ENCODE assay signal across 14 cellular contexts in genomic region chr4:89245459-89245858, GRCh38.
DNase-seq lines count a peak whose midpoint lies in the region; ATAC-seq and TF ChIP-seq lines count a peak whose summit lies in the region.
"Had no signal": no experiment of that assay in that cellular context is flagged by ENCODE, and none has a peak within 500 bp of the region (broad histone marks: within the 10 kb centered on the region; RNA-seq: fewer than 3 reads in every experiment).

No MANE protein-coding gene starts in this region.

- no peak for ATAC-seq in GM21447 (IDR thresholded peaks at IDR 0.05; ENCODE audit: unreplicated experiment)
- ATAC-seq: activated T-cell treated with anti-CD3 and anti-CD28 coated beads, Interleukin-2, amount 50 U/mL, for 4 hours; WTC11 had no signal

- intact Hi-C loops in CD4-positive, alpha-beta memory T cell (cut with micrococcal nuclease), result no loop called here

- H3K9me3 ChIP-seq in CD4-positive, alpha-beta memory T cell (ENCODE audit: control insufficient read depth in 1 of 2, low read length in 2 of 2), result no peaks in the 10 kb centered on the region
- no peaks in the 10 kb centered on the region for H3K9me3 ChIP-seq in endodermal cell (ENCODE audit: control insufficient read depth, low read length)

- H3K27ac ChIP-seq in CD4-positive, alpha-beta memory T cell (ENCODE audit: low read depth, low read length), result no peak overlapping the region
- no peak overlapping the region for H3K27ac ChIP-seq in endodermal cell (ENCODE audit: low read depth, low read length)
- no peak overlapping the region for H3K27ac ChIP-seq in mesendoderm (ENCODE audit: low read depth, low read length)

- no peak overlapping the region for H3K4me2 ChIP-seq in mesendoderm (ENCODE audit: low read length)

- H2BK120ac ChIP-seq in mesendoderm (ENCODE audit: low read depth, low read length), result no peak overlapping the region

- H3K9ac ChIP-seq in endodermal cell (ENCODE audit: extremely low read depth, low read length, poor library complexity, severe bottlenecking) (no peak overlapping the region), mesendoderm (ENCODE audit: low read length) (no peak overlapping the region)

- H3K79me1 ChIP-seq in mesendoderm (ENCODE audit: low read length), result no peaks in the 10 kb centered on the region

- no peak overlapping the region for H3K4me3 ChIP-seq in CD4-positive, alpha-beta memory T cell (ENCODE audit: low read length in 2 of 2)
- H3K4me3 ChIP-seq in endodermal cell (ENCODE audit: low read length), result no peak overlapping the region
- no peak overlapping the region for H3K4me3 ChIP-seq in mesendoderm (ENCODE audit: low read length)

- H4K8ac ChIP-seq in mesendoderm (ENCODE audit: low read depth, low read length), result no peak overlapping the region

- CTCF ChIA-PET in CD4-positive, alpha-beta memory T cell (lab: Charles Lee; ENCODE audit: partially characterized antibody), result interaction anchor here (0.9 to 20.8 kb wide), 8 partner anchors 8 to 73 kb away, joined by 3 to 285 read pairs (median 4); no protein-coding TSS in a partner anchor

- TF ChIP-seq CTCF in endodermal cell (conservative IDR thresholded peaks at IDR 0.05), result no peak

- H2BK5ac ChIP-seq in mesendoderm (ENCODE audit: low read length), result no peak overlapping the region

- H3K27ac Mint-ChIP-seq in CD4-positive, alpha-beta memory T cell, result peak overlapping the region; percentile 52 to 98 (median 87)
- no peak overlapping the region for H3K27ac Mint-ChIP-seq in endodermal cell
- H3K27ac Mint-ChIP-seq in T-helper 2 cell treated with Interferon-gamma antibody and Interleukin-4, amounts not matched to agents 5 μg/mL and 100 μg/mL, for 36 hours, result no peak overlapping the region
- H3K27ac Mint-ChIP-seq: H9, WTC11 had no signal

- H3K4ac ChIP-seq in mesendoderm (ENCODE audit: low read depth, low read length), result no peak overlapping the region

- POLR2A ChIA-PET in CD4-positive, alpha-beta memory T cell (lab: Charles Lee; ENCODE audit: partially characterized antibody), result interaction anchor here (0.9 to 3.0 kb wide), 5 partner anchors 12 to 153 kb away, joined by 3 to 11 read pairs (median 3); partner anchors contain the start of gene GPRIN3

- no peaks in the 10 kb centered on the region for H3K9me3 Mint-ChIP-seq in CD4-positive, alpha-beta memory T cell
- H3K9me3 Mint-ChIP-seq in endodermal cell, result no peaks in the 10 kb centered on the region
- H3K9me3 Mint-ChIP-seq in T-helper 2 cell treated with Interferon-gamma antibody and Interleukin-4, amounts not matched to agents 5 μg/mL and 100 μg/mL, for 36 hours, result no peaks in the 10 kb centered on the region
- H3K9me3 Mint-ChIP-seq: activated T-cell treated with anti-CD3 and anti-CD28 coated beads, Interleukin-2, amount 50 U/mL, for 4 hours; H9; WTC11 had no signal

- no peaks in the 10 kb centered on the region for H3K27me3 Mint-ChIP-seq in CD4-positive, alpha-beta memory T cell
- peaks cover 2% of the 10 kb centered on the region for H3K27me3 Mint-ChIP-seq in endodermal cell (ENCODE audit: insufficient read depth)
- no peaks in the 10 kb centered on the region for H3K27me3 Mint-ChIP-seq in T-helper 2 cell treated with Interferon-gamma antibody and Interleukin-4, amounts not matched to agents 5 μg/mL and 100 μg/mL, for 36 hours (ENCODE audit: low read depth)

- H3K4me3 Mint-ChIP-seq in CD4-positive, alpha-beta memory T cell, result peak overlapping the region in 5 of 8 donors; percentile 11 to 70 (median 35)
- H3K4me3 Mint-ChIP-seq in endodermal cell, result no peak overlapping the region
- no peak overlapping the region for H3K4me3 Mint-ChIP-seq in T-helper 2 cell treated with Interferon-gamma antibody and Interleukin-4, amounts not matched to agents 5 μg/mL and 100 μg/mL, for 36 hours
- H3K4me3 Mint-ChIP-seq: H9, WTC11 had no signal

- H3K23ac ChIP-seq in mesendoderm (ENCODE audit: low read length), result no peak overlapping the region

- H3K18ac ChIP-seq in mesendoderm (ENCODE audit: low read length), result no peak overlapping the region

- 78 to 100% methylated on average over 2 of the region's 2 CpGs for WGBS in endodermal cell (ENCODE audit: insufficient coverage in 1 of 2, insufficient read length in 1 of 2), 2 experiments
- WGBS in mesendoderm (ENCODE audit: extremely low coverage, insufficient coverage, low lambda C conversion rate), result no CpG with 5 or more reads among the region's 2 CpGs

- H3K4me1 ChIP-seq in CD4-positive, alpha-beta memory T cell (ENCODE audit: insufficient read depth, low read length), result peaks cover 61% of the 10 kb centered on the region
- H3K4me1 ChIP-seq in endodermal cell (ENCODE audit: control insufficient read depth, insufficient read depth, low read length) (no peaks in the 10 kb centered on the region), mesendoderm (ENCODE audit: control insufficient read depth, low read depth, low read length) (no peaks in the 10 kb centered on the region)

- DNase-seq in CD4-positive, alpha-beta memory T cell, result no peak
- DNase-seq in DMS153 treated with DMSO at 0.1 percent for 48 hours (lab: John Stamatoyannopoulos, UW; ENCODE audit: unreplicated experiment) (peak; percentile 41), NCI-H748 (lab: John Stamatoyannopoulos, UW; ENCODE audit: unreplicated experiment) (peak; percentile 89), endodermal cell (peak; percentile 56), mesendoderm (no peak), superior temporal gyrus (ENCODE audit: extremely low spot score) (no peak)
- DNase-seq in T-helper 2 cell treated with Interferon-gamma antibody and Interleukin-4, amounts not matched to agents 5 μg/mL and 100 μg/mL, for 36 hours (ENCODE audit: low spot score), result no peak
- DNase-seq: activated T-cell treated with anti-CD3 and anti-CD28 coated beads, Interleukin-2, amount 50 U/mL, for 4 hours; anterior cingulate cortex; H9; stimulated activated CD4-positive, alpha-beta T cell treated with anti-CD3 and anti-CD28 coated beads, Interleukin-4, amount 100 ng/mL, for 1 hour; stimulated activated naive CD4-positive, alpha-beta T cell had no signal

- no peak overlapping the region for H2AK5ac ChIP-seq in mesendoderm (ENCODE audit: low read length)

- H3K36me3 ChIP-seq in CD4-positive, alpha-beta memory T cell (ENCODE audit: insufficient read depth, low read length), result peaks cover 32% of the 10 kb centered on the region
- no peaks in the 10 kb centered on the region for H3K36me3 ChIP-seq in endodermal cell (ENCODE audit: control insufficient read depth, insufficient read depth, low read length)
- H3K36me3 ChIP-seq in mesendoderm (ENCODE audit: control insufficient read depth, insufficient read depth, low read length), result no peaks in the 10 kb centered on the region

- H3K27me3 ChIP-seq in CD4-positive, alpha-beta memory T cell (ENCODE audit: insufficient read depth, low read length), result no peaks in the 10 kb centered on the region
- no peaks in the 10 kb centered on the region for H3K27me3 ChIP-seq in endodermal cell (ENCODE audit: control insufficient read depth, insufficient read depth, low read length, poor library complexity, severe bottlenecking)
- no peaks in the 10 kb centered on the region for H3K27me3 ChIP-seq in mesendoderm (ENCODE audit: insufficient read depth, low read length, poor library complexity)

- H3K56ac ChIP-seq in mesendoderm (ENCODE audit: low read length), result no peak overlapping the region

- no peak overlapping the region for H2BK15ac ChIP-seq in mesendoderm (replicated peaks; ENCODE audit: low read depth)

- H4K5ac ChIP-seq in mesendoderm (ENCODE audit: low read length), result no peak overlapping the region

- H3K4me1 Mint-ChIP-seq in CD4-positive, alpha-beta memory T cell, result peaks cover 52 to 89% (median 71%) of the 10 kb centered on the region in 4 donors
- H3K4me1 Mint-ChIP-seq in endodermal cell, result peaks cover 35% of the 10 kb centered on the region
- peaks cover 30% of the 10 kb centered on the region for H3K4me1 Mint-ChIP-seq in T-helper 2 cell treated with Interferon-gamma antibody and Interleukin-4, amounts not matched to agents 5 μg/mL and 100 μg/mL, for 36 hours (ENCODE audit: low read depth)

- H3K79me2 ChIP-seq in mesendoderm (ENCODE audit: control insufficient read depth, insufficient read depth, low read length), result no peaks in the 10 kb centered on the region

- H3K36me3 Mint-ChIP-seq in CD4-positive, alpha-beta memory T cell, result peaks cover 43 to 72% of the 10 kb centered on the region in 2 donors
- no peaks in the 10 kb centered on the region for H3K36me3 Mint-ChIP-seq in endodermal cell (ENCODE audit: low read depth)
- peaks cover 71% of the 10 kb centered on the region for H3K36me3 Mint-ChIP-seq in T-helper 2 cell treated with Interferon-gamma antibody and Interleukin-4, amounts not matched to agents 5 μg/mL and 100 μg/mL, for 36 hours (ENCODE audit: low read depth)
- H3K36me3 Mint-ChIP-seq: WTC11 had no signal

Comparison
In these comparisons a context has a peak if more than half of its experiments do, and no peak if none do; other contexts are left out.
1. DNase-seq: peak in DMS153 treated with DMSO at 0.1 percent for 48 hours (single experiment), NCI-H748 (single experiment) and endodermal cell (single experiment); none in CD4-positive, alpha-beta memory T cell (0 of 5), mesendoderm (single experiment), T-helper 2 cell treated with Interferon-gamma antibody and Interleukin-4, amounts not matched to agents 5 μg/mL and 100 μg/mL, for 36 hours (single experiment) and superior temporal gyrus (single experiment).
2. H3K27ac Mint-ChIP-seq: peak in CD4-positive, alpha-beta memory T cell (7 of 7); none in endodermal cell (single experiment) and T-helper 2 cell treated with Interferon-gamma antibody and Interleukin-4, amounts not matched to agents 5 μg/mL and 100 μg/mL, for 36 hours (single experiment).
3. H3K4me3 Mint-ChIP-seq: peak in CD4-positive, alpha-beta memory T cell (5 of 8); none in endodermal cell (single experiment) and T-helper 2 cell treated with Interferon-gamma antibody and Interleukin-4, amounts not matched to agents 5 μg/mL and 100 μg/mL, for 36 hours (single experiment).